27 cellular contexts compared by ENCODE assay signal in the genomic region with DNA sequence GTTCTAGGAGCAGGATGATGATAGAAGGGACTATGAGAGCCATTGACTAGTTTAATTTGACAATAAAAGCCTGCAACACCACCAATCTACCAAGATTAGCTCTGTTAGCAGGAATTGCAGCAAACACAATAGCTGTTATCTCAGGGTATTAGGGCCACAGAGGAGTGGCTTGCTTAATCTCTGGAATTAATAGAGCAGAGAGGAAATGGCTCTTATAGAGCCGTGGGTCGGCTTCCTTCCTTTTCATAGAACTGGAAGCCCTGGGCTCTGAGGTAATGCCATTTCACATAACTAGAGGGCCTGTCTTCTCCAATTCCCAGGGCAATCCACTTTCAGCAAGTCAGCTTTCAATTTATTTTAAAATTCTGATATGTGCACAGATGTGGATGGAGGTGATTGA.
DNase-seq lines count a peak whose midpoint lies in the region; ATAC-seq and TF ChIP-seq lines count a peak whose summit lies in the region.
"Had no signal": no experiment of that assay in that cellular context is flagged by ENCODE, and none has a peak within 500 bp of the region (broad histone marks: within the 10 kb centered on the region; RNA-seq: fewer than 3 reads in every experiment).

No MANE protein-coding gene starts in this region.

- H3K36me3 ChIP-seq in BLaER1: no peaks in the 10 kb centered on the region
- H3K36me3 ChIP-seq in esophagus muscularis mucosa: no peaks in the 10 kb centered on the region
- H3K36me3 ChIP-seq: adrenal gland, transverse colon had no signal

- H3K9me3 ChIP-seq in BLaER1 (no peaks in the 10 kb centered on the region; the same call in 1 of the 2 replicates), esophagus muscularis mucosa (no peaks in the 10 kb centered on the region)
- H3K9me3 ChIP-seq: adrenal gland, transverse colon had no signal

- H3K36me3 Mint-ChIP-seq in activated naive CD8-positive, alpha-beta T cell treated with anti-CD3 and anti-CD28 coated beads for 36 hours: no peaks in the 10 kb centered on the region
- H3K36me3 Mint-ChIP-seq: brain, T-cell had no signal

- TF ChIP-seq CTCF in esophagus muscularis mucosa (IDR thresholded peaks at IDR 0.05): no peak

- H3K4me3 Mint-ChIP-seq in activated naive CD8-positive, alpha-beta T cell treated with anti-CD3 and anti-CD28 coated beads for 36 hours: no peak overlapping the region
- H3K4me3 Mint-ChIP-seq: activated CD4-positive, alpha-beta T cell treated with anti-CD3 and anti-CD28 coated beads for 36 hours; activated T-cell treated with anti-CD3 and anti-CD28 coated beads, Interleukin-2, amount 50 U/mL, for 24 hours; brain; CD8-positive, alpha-beta memory T cell; neural crest cell; T-cell had no signal

- no peaks in the 10 kb centered on the region for H4K20me1 ChIP-seq in BLaER1

- H3K9me3 Mint-ChIP-seq in activated naive CD8-positive, alpha-beta T cell treated with anti-CD3 and anti-CD28 coated beads for 36 hours: peaks cover 1% of the 10 kb centered on the region
- H3K9me3 Mint-ChIP-seq: activated T-cell treated with anti-CD3 and anti-CD28 coated beads, Interleukin-2, amount 50 U/mL, for 24 hours; CD8-positive, alpha-beta memory T cell; T-cell had no signal

- TF ChIP-seq POLR2A in esophagus muscularis mucosa (IDR thresholded peaks at IDR 0.05; ENCODE audit: low read depth): no peak

- peak overlapping the region; percentile 50 for H3K4me2 ChIP-seq in BLaER1
- H3K4me2 ChIP-seq: PC-9 had no signal

- peaks cover 29% of the 10 kb centered on the region for H3K4me1 ChIP-seq in BLaER1
- peaks cover 0 to 2% (median 0%) of the 10 kb centered on the region in 4 donors for H3K4me1 ChIP-seq in esophagus muscularis mucosa
- H3K4me1 ChIP-seq: adrenal gland, transverse colon had no signal

- no peak overlapping the region for H3K27ac Mint-ChIP-seq in activated naive CD8-positive, alpha-beta T cell treated with anti-CD3 and anti-CD28 coated beads for 36 hours
- H3K27ac Mint-ChIP-seq: activated CD4-positive, alpha-beta T cell treated with anti-CD3 and anti-CD28 coated beads for 36 hours; activated T-cell treated with anti-CD3 and anti-CD28 coated beads, Interleukin-2, amount 50 U/mL, for 24 hours; CD8-positive, alpha-beta memory T cell; T-cell had no signal

- 57% methylated on average over 2 of the region's 2 CpGs for WGBS in esophagus muscularis mucosa

- TF ChIP-seq EP300 in esophagus muscularis mucosa (IDR thresholded peaks at IDR 0.05): no peak

- H3K27ac ChIP-seq in BLaER1 (no peak overlapping the region), substantia nigra (ENCODE audit: low read depth, low read length, poor library complexity, severe bottlenecking) (no peak overlapping the region), esophagus muscularis mucosa (replicated peaks in 1 of 4) (no peak overlapping the region)
- H3K27ac ChIP-seq: adrenal gland, GM23248, PC-9, transverse colon had no signal

- H3K4me1 Mint-ChIP-seq in activated naive CD8-positive, alpha-beta T cell treated with anti-CD3 and anti-CD28 coated beads for 36 hours: peaks cover 2% of the 10 kb centered on the region
- H3K4me1 Mint-ChIP-seq: neural crest cell had no signal

- H3K4me3 ChIP-seq in BLaER1 (no peak overlapping the region), esophagus muscularis mucosa (no peak overlapping the region)
- H3K4me3 ChIP-seq: adrenal gland, GM23248, K562, PC-9, transverse colon had no signal

- intact Hi-C loops in esophagus muscularis mucosa (cut with DNase I): no loop called here

- H3K27me3 ChIP-seq in BLaER1 (no peaks in the 10 kb centered on the region), esophagus muscularis mucosa (no peaks in the 10 kb centered on the region)
- H3K27me3 ChIP-seq: transverse colon had no signal

- peak; percentile 37 for ATAC-seq in left lobe of liver
- ATAC-seq: activated CD4-positive, alpha-beta T cell treated with anti-CD3 and anti-CD28 coated beads for 36 hours; esophagus mucosa; K562; T-cell had no signal

- DNase-seq in GF-D8 (lab: John Stamatoyannopoulos, UW): peak; percentile 1
- peak; percentile 5 for DNase-seq in OCI-M1 (lab: John Stamatoyannopoulos, UW)
- no peak for DNase-seq in left lobe of liver (ENCODE audit: low spot score)
- DNase-seq in activated naive CD8-positive, alpha-beta T cell treated with anti-CD3 and anti-CD28 coated beads for 36 hours: no peak
- DNase-seq in substantia nigra (lab: John Stamatoyannopoulos, UW): no peak
- DNase-seq in esophagus muscularis mucosa (ENCODE audit: extremely low spot score): no peak
- DNase-seq: activated CD4-positive, alpha-beta T cell treated with anti-CD3 and anti-CD28 coated beads for 36 hours; activated T-cell treated with anti-CD3 and anti-CD28 coated beads, Interleukin-2, amount 50 U/mL, for 24 hours; adrenal gland; CD8-positive, alpha-beta memory T cell; DMS153; effector CD8-positive, alpha-beta T cell; GM23248; mammary epithelial cell; NCI-H1092; NCI-H187 treated with DMSO at 0.1 percent for 48 hours; NCI-H748 treated with DMSO at 0.1 percent for 48 hours; PC-9; posterior cingulate gyrus; SHP77 treated with DMSO at 0.1 percent for 48 hours; T-cell; transverse colon had no signal

- no peak overlapping the region for H3K9ac ChIP-seq in BLaER1
- H3K9ac ChIP-seq: GM23248 had no signal

- H3K27me3 Mint-ChIP-seq in activated naive CD8-positive, alpha-beta T cell treated with anti-CD3 and anti-CD28 coated beads for 36 hours: no peaks in the 10 kb centered on the region
- H3K27me3 Mint-ChIP-seq: activated CD4-positive, alpha-beta T cell treated with anti-CD3 and anti-CD28 coated beads for 36 hours had no signal

Comparison
In these comparisons a context has a peak if more than half of its experiments do, and no peak if none do; other contexts are left out.
1. DNase-seq: peak in GF-D8 (single experiment) and OCI-M1 (single experiment); none in left lobe of liver (single experiment), activated naive CD8-positive, alpha-beta T cell treated with anti-CD3 and anti-CD28 coated beads for 36 hours (single experiment), substantia nigra (0 of 49) and esophagus muscularis mucosa (single experiment).